Comparison of ENCODE assay signal across 13 cellular contexts in genomic region chr2:192146069-192147006, GRCh38. TPM values are rescaled to one million over a fixed set of nuclear protein-coding genes. Genes with fewer than 3 reads are reported as not detected.
DNase-seq lines count a peak whose midpoint lies in the region; ATAC-seq and TF ChIP-seq lines count a peak whose summit lies in the region.
"Had no signal": no experiment of that assay in that cellular context is flagged by ENCODE, and none has a peak within 500 bp of the region (broad histone marks: within the 10 kb centered on the region; RNA-seq: fewer than 3 reads in every experiment).

No MANE protein-coding gene starts in this region.

- peak overlapping the region; percentile 41 for H3K4me2 ChIP-seq in skeletal muscle satellite cell (ENCODE audit: low read length)

- no peaks in the 10 kb centered on the region for H3K27me3 ChIP-seq in skeletal muscle satellite cell (ENCODE audit: control insufficient read depth, insufficient read depth, low read length)
- H3K27me3 ChIP-seq: cardiac muscle cell, heart right ventricle had no signal

- peak; percentile 76 to 79 for ATAC-seq in activated CD4-positive, CD25-positive, alpha-beta regulatory T cell treated with anti-CD3 and anti-CD28 coated beads, Interleukin-2, amount 50 U/mL, for 24 hours
- ATAC-seq: sciatic nerve had no signal

- H3K27ac ChIP-seq in SK-N-MC = peak overlapping the region; percentile 84
- H3K27ac ChIP-seq: cardiac muscle cell, HL-60 had no signal

- H3K36me3 ChIP-seq in SK-N-MC (ENCODE audit: insufficient read depth, low read length) (no peaks in the 10 kb centered on the region; the same call in 1 of the 2 replicates), skeletal muscle satellite cell (ENCODE audit: insufficient read depth, low read length) (no peaks in the 10 kb centered on the region)
- H3K36me3 ChIP-seq: cardiac muscle cell, heart right ventricle had no signal

- no peak for DNase-seq in activated CD4-positive, CD25-positive, alpha-beta regulatory T cell treated with anti-CD3 and anti-CD28 coated beads, Interleukin-2, amount 50 U/mL, for 72 hours
- DNase-seq in SK-N-MC (ENCODE audit: low read depth, low spot score) = no peak
- DNase-seq in fibroblast of pulmonary artery (ENCODE audit: low read depth) = peak; percentile 54
- no peak for DNase-seq in GF-D8 (lab: John Stamatoyannopoulos, UW)
- DNase-seq in LoVo (ENCODE audit: low spot score) = no peak
- DNase-seq in GDM1 (lab: John Stamatoyannopoulos, UW) = no peak
- DNase-seq: heart right ventricle, NCI-H1105 treated with DMSO at 0.1 percent for 48 hours had no signal

- H3K9me3 ChIP-seq in SK-N-MC (ENCODE audit: low read depth, low read length) (no peaks in the 10 kb centered on the region), skeletal muscle satellite cell (replicated peaks; ENCODE audit: low read length) (no peaks in the 10 kb centered on the region)
- H3K9me3 ChIP-seq: heart right ventricle had no signal

- TF ChIP-seq CTCF in fibroblast of pulmonary artery (IDR thresholded peaks at IDR 0.05; ENCODE audit: low read length, missing control alignments) = no peak

- H3K9ac ChIP-seq in SK-N-MC (ENCODE audit: insufficient read length) (no peak overlapping the region), skeletal muscle satellite cell (ENCODE audit: low read depth, low read length) (peak overlapping the region; percentile 35)

- H3K4me3 ChIP-seq in SK-N-MC (0 out of 2 replicates have a peak overlapping the region, but pooled peaks have one; percentile 16), fibroblast of pulmonary artery (replicated peaks; ENCODE audit: low read depth, low read length) (no peak overlapping the region), skeletal muscle satellite cell (ENCODE audit: low read length) (no peak overlapping the region)
- H3K4me3 ChIP-seq: cardiac muscle cell, heart right ventricle had no signal

- peaks cover 37% of the 10 kb centered on the region for H3K4me1 ChIP-seq in skeletal muscle satellite cell (ENCODE audit: control insufficient read depth, insufficient read depth, low read length)

RNA-seq across cellular contexts. Expression of gene TMEFF2, which starts 48.4 kb away (rescaled TPM):
- 9.2 and 13.7 TPM in 2 replicates for total RNA-seq in skeletal muscle satellite cell (2012; rRNA removed)
- total RNA-seq: sciatic nerve had no signal
